ENCODE assay signal across 13 cellular contexts in genomic region chr17:78790552-78790951, GRCh38. TPM values are rescaled to one million over a fixed set of nuclear protein-coding genes. Genes with fewer than 3 reads are reported as not detected.
DNase-seq lines count a peak whose midpoint lies in the region; ATAC-seq, FAIRE-seq and TF ChIP-seq lines count a peak whose summit lies in the region.
"Had no signal": no experiment of that assay in that cellular context is flagged by ENCODE, and none has a peak within 500 bp of the region (broad histone marks: within the 10 kb centered on the region; RNA-seq: fewer than 3 reads in every experiment).

No MANE protein-coding gene starts in this region.

- 96% methylated on average over 4 of the region's 4 CpGs for WGBS in pancreas, 2 donors
- 92 to 98% (median 96%) methylated on average over 4 of the region's 4 CpGs for WGBS in adrenal gland, 4 donors

- peaks cover 0 to 1% (median 0%) of the 10 kb centered on the region in 7 donors for H3K9me3 Mint-ChIP-seq in CD4-positive, CD25-positive, alpha-beta regulatory T cell
- no peaks in the 10 kb centered on the region for H3K9me3 Mint-ChIP-seq in effector memory CD8-positive, alpha-beta T cell
- H3K9me3 Mint-ChIP-seq: stimulated activated memory B cell treated with anti-CD40 and anti-IgM and Interleukin-4, amounts not matched to agents 10 μg/mL and 1 μg/mL and 100 μg/mL, for 72 hours had no signal

- no peaks in the 10 kb centered on the region for H3K27me3 Mint-ChIP-seq in CD4-positive, CD25-positive, alpha-beta regulatory T cell
- H3K27me3 Mint-ChIP-seq in effector memory CD8-positive, alpha-beta T cell, result no peaks in the 10 kb centered on the region
- H3K27me3 Mint-ChIP-seq: B cell; stimulated activated memory B cell treated with anti-CD40 and anti-IgM and Interleukin-4, amounts not matched to agents 10 μg/mL and 1 μg/mL and 100 μg/mL, for 72 hours had no signal

- H3K4me1 ChIP-seq in CD4-positive, CD25-positive, alpha-beta regulatory T cell (ENCODE audit: control insufficient read depth, insufficient read depth, low read length, poor library complexity, severe bottlenecking), result peaks cover 26% of the 10 kb centered on the region
- H3K4me1 ChIP-seq in SJSA1 (replicated peaks) (peaks cover 44% of the 10 kb centered on the region), pancreas (peaks cover 14 to 19% (median 18%) of the 10 kb centered on the region in 3 donors), adrenal gland (replicated peaks in 1 of 2) (peaks cover 0 to 26% of the 10 kb centered on the region in 2 donors)

- H3K27ac Mint-ChIP-seq in CD4-positive, CD25-positive, alpha-beta regulatory T cell, result peak overlapping the region; percentile 68 to 97 (median 76)
- peak overlapping the region; percentile 91 to 93 for H3K27ac Mint-ChIP-seq in effector memory CD8-positive, alpha-beta T cell
- H3K27ac Mint-ChIP-seq: B cell; stimulated activated memory B cell treated with anti-CD40 and anti-IgM and Interleukin-4, amounts not matched to agents 10 μg/mL and 1 μg/mL and 100 μg/mL, for 72 hours had no signal

- no peak for FAIRE-seq in pancreas (lab: Jason Lieb, UNC)
- no peak for FAIRE-seq in HTR-8/SVneo (lab: Jason Lieb, UNC)

- H3K27me3 ChIP-seq in CD4-positive, CD25-positive, alpha-beta regulatory T cell (ENCODE audit: control insufficient read depth, insufficient read depth, low read length), result no peaks in the 10 kb centered on the region
- H3K27me3 ChIP-seq in SJSA1 (replicated peaks) (no peaks in the 10 kb centered on the region), pancreas (no peaks in the 10 kb centered on the region), adrenal gland (no peaks in the 10 kb centered on the region)

- H3K36me3 Mint-ChIP-seq in CD4-positive, CD25-positive, alpha-beta regulatory T cell, result peaks cover 31% of the 10 kb centered on the region
- peaks cover 79% of the 10 kb centered on the region for H3K36me3 Mint-ChIP-seq in effector memory CD8-positive, alpha-beta T cell (ENCODE audit: insufficient read depth)

- TF ChIP-seq CTCF in pancreas (IDR thresholded peaks at IDR 0.05), result no peak
- TF ChIP-seq CTCF in adrenal gland (IDR thresholded peaks at IDR 0.05), result no peak

- ATAC-seq in CD4-positive, CD25-positive, alpha-beta regulatory T cell (ENCODE audit: low read depth in 2 of 2), result no peak
- ATAC-seq in effector memory CD8-positive, alpha-beta T cell (replicated peaks), result no peak
- ATAC-seq in pancreas, result no peak
- ATAC-seq in GM19455 (IDR thresholded peaks at IDR 0.05; ENCODE audit: unreplicated experiment), result no peak
- ATAC-seq: activated CD4-positive, CD25-positive, alpha-beta regulatory T cell treated with anti-CD3 and anti-CD28 coated beads, Interleukin-2, amount 50 U/mL, for 24 hours; stimulated activated memory B cell treated with anti-CD40 and anti-IgM and Interleukin-4, amounts not matched to agents 10 μg/mL and 1 μg/mL and 100 μg/mL, for 72 hours had no signal

- H3K4me3 Mint-ChIP-seq in CD4-positive, CD25-positive, alpha-beta regulatory T cell, result peak overlapping the region in 2 of 4 donors; percentile 15 to 70
- no peak overlapping the region for H3K4me3 Mint-ChIP-seq in effector memory CD8-positive, alpha-beta T cell
- H3K4me3 Mint-ChIP-seq: B cell; stimulated activated memory B cell treated with anti-CD40 and anti-IgM and Interleukin-4, amounts not matched to agents 10 μg/mL and 1 μg/mL and 100 μg/mL, for 72 hours had no signal

- H3K36me3 ChIP-seq in CD4-positive, CD25-positive, alpha-beta regulatory T cell (ENCODE audit: control insufficient read depth, insufficient read depth, low read length), result peaks cover 18% of the 10 kb centered on the region
- H3K36me3 ChIP-seq in SJSA1 (peaks cover 25% of the 10 kb centered on the region), pancreas (peaks cover 0 to 8% (median 6%) of the 10 kb centered on the region in 3 donors), adrenal gland (replicated peaks in 1 of 2) (peaks cover 0 to 18% of the 10 kb centered on the region in 2 donors)

- intact Hi-C loops in pancreas (cut with DNase I), result no loop called here
- intact Hi-C loops in adrenal gland (cut with DNase I), result no loop called here

- no peak for TF ChIP-seq POLR2A in adrenal gland (IDR thresholded peaks at IDR 0.05)

- H3K4me1 Mint-ChIP-seq in CD4-positive, CD25-positive, alpha-beta regulatory T cell, result peaks cover 7 to 60% (median 16%) of the 10 kb centered on the region in 4 donors
- H3K4me1 Mint-ChIP-seq in effector memory CD8-positive, alpha-beta T cell (ENCODE audit: low read depth in 2 of 2), result peaks cover 44 to 50% of the 10 kb centered on the region in 2 donors
- H3K4me1 Mint-ChIP-seq: stimulated activated memory B cell treated with anti-CD40 and anti-IgM and Interleukin-4, amounts not matched to agents 10 μg/mL and 1 μg/mL and 100 μg/mL, for 72 hours had no signal

- DNase-seq in CD4-positive, CD25-positive, alpha-beta regulatory T cell, result no peak
- DNase-seq in SJSA1 (ENCODE audit: low read depth in 1 of 2, low spot score in 2 of 2) (no peak), pancreas (no peak), HTR-8/SVneo (ENCODE audit: insufficient read length, low spot score) (no peak), HUDEP-2 (lab: John Stamatoyannopoulos, UW; ENCODE audit: unreplicated experiment in 76 of 76) (no peak), adrenal gland (no peak)
- DNase-seq in effector memory CD8-positive, alpha-beta T cell, result no peak
- DNase-seq: activated effector memory CD4-positive, alpha-beta T cell treated with Interleukin-2 at 50 U/mL for 16 hours had no signal

- H3K4me3 ChIP-seq in CD4-positive, CD25-positive, alpha-beta regulatory T cell (ENCODE audit: low read depth, low read length), result no peak overlapping the region
- H3K4me3 ChIP-seq in SJSA1, result no peak overlapping the region
- H3K4me3 ChIP-seq in pancreas, result no peak overlapping the region
- H3K4me3 ChIP-seq in adrenal gland, result no peak overlapping the region
- H3K4me3 ChIP-seq: mucosa of descending colon had no signal

- H3K27ac ChIP-seq in CD4-positive, CD25-positive, alpha-beta regulatory T cell (ENCODE audit: insufficient read depth, low read length, poor library complexity, severe bottlenecking), result peak overlapping the region; percentile 56
- H3K27ac ChIP-seq in SJSA1 (peak overlapping the region; percentile 34; the same call in 1 of the 2 replicates), pancreas (peak overlapping the region in 3 of 4 donors; percentile 73 to 78 (median 78)), adrenal gland (no peak overlapping the region)

- H3K9me3 ChIP-seq in CD4-positive, CD25-positive, alpha-beta regulatory T cell (ENCODE audit: control insufficient read depth in 2 of 2, low read length in 2 of 2), result no peaks in the 10 kb centered on the region
- no peaks in the 10 kb centered on the region for H3K9me3 ChIP-seq in SJSA1 (replicated peaks)
- H3K9me3 ChIP-seq in pancreas, result no peaks in the 10 kb centered on the region
- no peaks in the 10 kb centered on the region for H3K9me3 ChIP-seq in adrenal gland (replicated peaks in 1 of 3)
- H3K9me3 ChIP-seq: mucosa of descending colon had no signal

RNA-seq across cellular contexts. Expression of gene CYTH1, which starts 8.5 kb away (rescaled TPM):
- 487 TPM for total RNA-seq in CD4-positive, CD25-positive, alpha-beta regulatory T cell
- polyA plus RNA-seq in CD4-positive, CD25-positive, alpha-beta regulatory T cell, result 100 to 1,000 TPM; 202 to 214 (median 206) TPM
- 14.6 and 18.9 TPM in 2 replicates for total RNA-seq in SJSA1 (2014; rRNA removed; shearing (Covaris generic))
- total RNA-seq in pancreas, result 10 to 100 TPM; 18.3 to 34.4 (median 21.3) TPM
- 10 to 100 TPM; 25.0 to 28.9 TPM for polyA plus RNA-seq in pancreas
- 100 to 1,000 TPM in 1 of 8 donors, 10 to 100 TPM in 7; 26.0 to 141 (median 56.2) TPM for total RNA-seq in adrenal gland
- polyA plus RNA-seq in adrenal gland, result 10 to 100 TPM; 32.6 to 45.2 (median 35.3) TPM

RNA-seq across cellular contexts. Expression of gene USP36, which starts 50.1 kb away (rescaled TPM):
- total RNA-seq in CD4-positive, CD25-positive, alpha-beta regulatory T cell, result 407 TPM
- polyA plus RNA-seq in CD4-positive, CD25-positive, alpha-beta regulatory T cell, result 10 to 100 TPM; 19.6 to 22.2 (median 21.2) TPM
- total RNA-seq in SJSA1 (2014; rRNA removed; shearing (Covaris generic)), result 11.4 and 22.9 TPM in 2 replicates
- total RNA-seq in pancreas (10 to 100 TPM; 31.2 to 58.3 (median 35.8) TPM), adrenal gland (10 to 100 TPM; 15.7 to 69.1 (median 47.1) TPM)
- polyA plus RNA-seq in pancreas (10 to 100 TPM; 33.1 to 41.8 TPM), adrenal gland (10 to 100 TPM; 19.7 to 48.8 (median 44.8) TPM)

Comparison
In these comparisons a context has a peak if more than half of its experiments do, and no peak if none do; other contexts are left out.
1. H3K27ac ChIP-seq: peak in CD4-positive, CD25-positive, alpha-beta regulatory T cell (single experiment), SJSA1 (single experiment) and pancreas (3 of 4); none in adrenal gland (0 of 5).